8 cellular contexts compared by ENCODE assay signal in genomic region chr19:39843919-39844793, GRCh38. TPM values are rescaled to one million over a fixed set of nuclear protein-coding genes. Genes with fewer than 3 reads are reported as not detected.
DNase-seq lines count a peak whose midpoint lies in the region; ATAC-seq lines count a peak whose summit lies in the region.

No MANE protein-coding gene starts in this region.

- peak overlapping the region; percentile 79 to 94 for H3K4me3 Mint-ChIP-seq in activated T-cell treated with anti-CD3 and anti-CD28 coated beads, Interleukin-2, amount 50 U/mL, for 72 hours
- H3K4me3 Mint-ChIP-seq in T-helper 1 cell treated with Interleukin-12 subunit alpha and Interleukin-12 subunit beta and Interleukin-4 antibody, amounts not matched to agents 30 μg/mL and 1 μg/mL, for 36 hours = peak overlapping the region; percentile 90

- peak; percentile 24 to 39 for DNase-seq in activated T-cell treated with anti-CD3 and anti-CD28 coated beads, Interleukin-2, amount 50 U/mL, for 72 hours
- no peak for DNase-seq in activated T-cell treated with anti-CD3 and anti-CD28 coated beads for 4 hours
- DNase-seq in Kasumi-1 (lab: John Stamatoyannopoulos, UW) = peak; percentile 74 to 84
- DNase-seq in fibroblast of gingiva (ENCODE audit: low read depth) = peak; percentile 50
- peak; percentile 51 for DNase-seq in pons (ENCODE audit: low spot score)
- DNase-seq in retina = no peak

- ATAC-seq in activated T-cell treated with anti-CD3 and anti-CD28 coated beads, Interleukin-2, amount 50 U/mL, for 72 hours (replicated peaks in 1 of 2) = no peak
- ATAC-seq in GM21825 (IDR thresholded peaks at IDR 0.05; ENCODE audit: unreplicated experiment) = no peak

- no peaks in the 10 kb centered on the region for H3K27me3 Mint-ChIP-seq in activated T-cell treated with anti-CD3 and anti-CD28 coated beads, Interleukin-2, amount 50 U/mL, for 72 hours (ENCODE audit: low read depth)
- H3K27me3 Mint-ChIP-seq in T-helper 1 cell treated with Interleukin-12 subunit alpha and Interleukin-12 subunit beta and Interleukin-4 antibody, amounts not matched to agents 30 μg/mL and 1 μg/mL, for 36 hours (ENCODE audit: low read depth) = no peaks in the 10 kb centered on the region

- H3K9me3 Mint-ChIP-seq in activated T-cell treated with anti-CD3 and anti-CD28 coated beads, Interleukin-2, amount 50 U/mL, for 72 hours = no peaks in the 10 kb centered on the region
- H3K9me3 Mint-ChIP-seq in T-helper 1 cell treated with Interleukin-12 subunit alpha and Interleukin-12 subunit beta and Interleukin-4 antibody, amounts not matched to agents 30 μg/mL and 1 μg/mL, for 36 hours = no peaks in the 10 kb centered on the region

- H3K27ac Mint-ChIP-seq in activated T-cell treated with anti-CD3 and anti-CD28 coated beads, Interleukin-2, amount 50 U/mL, for 72 hours = peak overlapping the region; percentile 100
- peak overlapping the region; percentile 95 for H3K27ac Mint-ChIP-seq in T-helper 1 cell treated with Interleukin-12 subunit alpha and Interleukin-12 subunit beta and Interleukin-4 antibody, amounts not matched to agents 30 μg/mL and 1 μg/mL, for 36 hours

- peaks cover 5 to 9% of the 10 kb centered on the region in 2 donors for H3K36me3 Mint-ChIP-seq in activated T-cell treated with anti-CD3 and anti-CD28 coated beads, Interleukin-2, amount 50 U/mL, for 72 hours (ENCODE audit: insufficient read depth in 2 of 2)
- H3K36me3 Mint-ChIP-seq in T-helper 1 cell treated with Interleukin-12 subunit alpha and Interleukin-12 subunit beta and Interleukin-4 antibody, amounts not matched to agents 30 μg/mL and 1 μg/mL, for 36 hours (ENCODE audit: low read depth) = peaks cover 7% of the 10 kb centered on the region

- peaks cover 49% of the 10 kb centered on the region for H3K4me1 Mint-ChIP-seq in activated T-cell treated with anti-CD3 and anti-CD28 coated beads, Interleukin-2, amount 50 U/mL, for 72 hours (ENCODE audit: low read depth)
- H3K4me1 Mint-ChIP-seq in T-helper 1 cell treated with Interleukin-12 subunit alpha and Interleukin-12 subunit beta and Interleukin-4 antibody, amounts not matched to agents 30 μg/mL and 1 μg/mL, for 36 hours (ENCODE audit: low read depth) = peaks cover 45% of the 10 kb centered on the region

RNA-seq across cellular contexts. Expression of gene FBL, which starts 2.0 kb away (rescaled TPM):
- total RNA-seq in activated T-cell treated with anti-CD3 and anti-CD28 coated beads, Interleukin-2, amount 50 U/mL, for 72 hours = 100 to 1,000 TPM; 482 to 499 TPM

RNA-seq across cellular contexts. Expression of gene DYRK1B, which starts 10.2 kb away (rescaled TPM):
- total RNA-seq in activated T-cell treated with anti-CD3 and anti-CD28 coated beads, Interleukin-2, amount 50 U/mL, for 72 hours = 1 to 10 TPM; 6.1 to 7.0 TPM

Comparison
In these comparisons a context has a peak if more than half of its experiments do, and no peak if none do; other contexts are left out.
1. DNase-seq: peak in activated T-cell treated with anti-CD3 and anti-CD28 coated beads, Interleukin-2, amount 50 U/mL, for 72 hours (2 of 2), Kasumi-1 (2 of 2), fibroblast of gingiva (single experiment) and pons (single experiment); none in activated T-cell treated with anti-CD3 and anti-CD28 coated beads for 4 hours (single experiment) and retina (single experiment).